In genomic region chr2:89828906-89829631, GRCh38 we compare ENCODE assay signal across 8 cellular contexts.
DNase-seq lines count a peak whose midpoint lies in the region; ATAC-seq and TF ChIP-seq lines count a peak whose summit lies in the region.
"Not testable (repeated sequence)": the region's sequence is repeated elsewhere in the genome, so short reads cannot be mapped to it uniquely, and the experiment has no call there.

No MANE protein-coding gene starts in this region.

- DNase-seq in SK-N-DZ (ENCODE audit: low spot score), result peak; percentile 55
- not testable (repeated sequence) for DNase-seq in right lobe of liver, gastrocnemius medialis

- not testable (repeated sequence) for TF ChIP-seq POLR2A in gastroesophageal sphincter (IDR thresholded peaks at IDR 0.05); right lobe of liver (IDR thresholded peaks at IDR 0.05); gastrocnemius medialis (IDR thresholded peaks at IDR 0.05)

- not testable (repeated sequence) for H3K4me3 ChIP-seq in gastroesophageal sphincter, right lobe of liver, gastrocnemius medialis

- H3K27ac ChIP-seq in gastroesophageal sphincter, right lobe of liver, gastrocnemius medialis: not testable (repeated sequence)

- not testable (repeated sequence) for TF ChIP-seq CTCF in gastroesophageal sphincter (IDR thresholded peaks at IDR 0.05); right lobe of liver (IDR thresholded peaks at IDR 0.05); gastrocnemius medialis (IDR thresholded peaks at IDR 0.05 in 4 of 5, conservative IDR thresholded peaks at IDR 0.05 in 1 of 5)

- WGBS in gastroesophageal sphincter (ENCODE audit: low coverage in 1 of 2), 2 donors, result 55 to 62% methylated on average over 9 of the region's 9 CpGs
- 42% methylated on average over 9 of the region's 9 CpGs for WGBS in right lobe of liver (ENCODE audit: insufficient coverage, low coverage, low lambda C conversion rate, missing lambda C conversion rate)

- intact Hi-C loops in right lobe of liver (cut with DNase I); gastrocnemius medialis (cut with DNase I; ENCODE audit: low total_unique reads): not testable (repeated sequence)

- H3K4me1 ChIP-seq in gastroesophageal sphincter, right lobe of liver, gastrocnemius medialis: not testable (repeated sequence)

- in situ Hi-C loops in gastrocnemius medialis (cut with MboI; ENCODE audit: low sequenced_read_pairs in 4 of 4), result not testable (repeated sequence)

- not testable (repeated sequence) for H3K36me3 ChIP-seq in gastroesophageal sphincter, right lobe of liver, gastrocnemius medialis

- TF ChIP-seq EP300 in gastroesophageal sphincter (IDR thresholded peaks at IDR 0.05), result not testable (repeated sequence)

- not testable (repeated sequence) for H3K27me3 ChIP-seq in gastroesophageal sphincter, right lobe of liver, gastrocnemius medialis

- H3K9me3 ChIP-seq in gastroesophageal sphincter (peaks cover 0 to 12% (median 0%) of the 10 kb centered on the region in 3 donors), right lobe of liver (peaks cover 0 to 33% (median 15%) of the 10 kb centered on the region in 4 donors), gastrocnemius medialis (peaks cover 0 to 11% (median 0%) of the 10 kb centered on the region in 3 donors)

- peak; percentile 42 for ATAC-seq in GM18502 (IDR thresholded peaks at IDR 0.05; ENCODE audit: poor library complexity, unreplicated experiment)
- ATAC-seq in GM19395 (IDR thresholded peaks at IDR 0.05; ENCODE audit: unreplicated experiment), result peak; percentile 41
- peak; percentile 38 for ATAC-seq in HG02642 (IDR thresholded peaks at IDR 0.05; ENCODE audit: poor library complexity, unreplicated experiment)
- ATAC-seq in HG03378 (IDR thresholded peaks at IDR 0.05; ENCODE audit: unreplicated experiment), result peak; percentile 34
- ATAC-seq in gastroesophageal sphincter, result peak; percentile 54
- ATAC-seq in right lobe of liver, result peak; percentile 47 to 56 (median 52)
- ATAC-seq in gastrocnemius medialis, result peak; percentile 39 to 43
